Comparison of ENCODE assay signal across 8 cellular contexts in the genomic region with DNA sequence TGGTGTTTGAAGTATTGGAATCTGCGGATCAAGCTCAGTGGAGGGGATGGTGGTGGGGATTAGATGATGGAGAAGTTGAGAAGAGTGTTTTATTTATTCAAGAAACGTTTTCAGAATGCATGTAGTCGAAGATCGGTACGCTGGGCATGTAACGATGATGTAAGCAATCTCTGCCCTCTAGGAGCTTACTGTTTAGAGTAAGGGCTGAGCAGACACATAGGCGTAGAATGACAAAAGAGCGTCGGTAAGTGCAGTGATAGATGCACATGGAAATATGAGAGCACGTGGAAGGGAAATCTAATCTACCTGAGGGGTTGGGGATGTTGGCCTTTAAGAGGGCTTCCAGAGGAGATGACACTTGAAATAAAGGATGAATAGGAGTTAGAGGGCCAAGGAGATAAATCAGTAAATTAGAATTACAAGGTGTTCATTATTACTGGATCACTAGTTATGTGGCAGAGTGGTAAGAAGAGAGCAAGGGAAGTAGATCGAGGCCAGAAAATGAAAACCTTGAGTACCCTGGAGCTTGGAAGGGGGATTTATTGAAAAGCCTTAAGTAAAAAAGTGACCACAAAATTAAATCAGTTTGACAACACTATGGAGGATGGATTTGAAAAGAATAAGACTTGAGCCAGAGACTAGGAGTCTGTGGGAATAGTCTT. TPM values are rescaled to one million over a fixed set of nuclear protein-coding genes. Genes with fewer than 3 reads are reported as not detected.
DNase-seq lines count a peak whose midpoint lies in the region; ATAC-seq and TF ChIP-seq lines count a peak whose summit lies in the region.

No MANE protein-coding gene starts in this region.

- no peaks in the 10 kb centered on the region for H3K9me3 Mint-ChIP-seq in activated CD4-positive, alpha-beta T cell treated with anti-CD3 and anti-CD28 coated beads for 36 hours (ENCODE audit: low read depth)
- H3K9me3 Mint-ChIP-seq in activated CD4-positive, alpha-beta T cell treated with anti-CD3 and anti-CD28 coated beads, Interleukin-2, amount 10 ng/mL, durations not matched to agents 24 days and 14 days = no peaks in the 10 kb centered on the region

- H3K4me3 ChIP-seq in coronary artery = peak overlapping the region; percentile 89
- peak overlapping the region; percentile 77 for H3K4me3 ChIP-seq in mononuclear cell (ENCODE audit: low read length)

- no peaks in the 10 kb centered on the region for H3K9me3 ChIP-seq in mononuclear cell (ENCODE audit: low read depth, low read length)

- no peak overlapping the region for H3K4me3 Mint-ChIP-seq in activated CD4-positive, alpha-beta T cell treated with anti-CD3 and anti-CD28 coated beads for 36 hours
- H3K4me3 Mint-ChIP-seq in activated CD4-positive, alpha-beta T cell treated with anti-CD3 and anti-CD28 coated beads, Interleukin-2, amount 10 ng/mL, durations not matched to agents 24 days and 14 days = no peak overlapping the region

- POLR2A ChIA-PET in activated CD4-positive, alpha-beta T cell treated with anti-CD3 and anti-CD28 coated beads for 36 hours (lab: Charles Lee) = interaction anchor here (0.6 to 1.5 kb wide), 5 partner anchors 8 to 353 kb away, joined by 3 to 4 read pairs (median 3); a partner anchor contains a TSS

- no peak overlapping the region for H3K27ac Mint-ChIP-seq in activated CD4-positive, alpha-beta T cell treated with anti-CD3 and anti-CD28 coated beads for 36 hours
- H3K27ac Mint-ChIP-seq in activated CD4-positive, alpha-beta T cell treated with anti-CD3 and anti-CD28 coated beads, Interleukin-2, amount 10 ng/mL, durations not matched to agents 24 days and 14 days = no peak overlapping the region

- H3K4me1 ChIP-seq in mononuclear cell (ENCODE audit: insufficient read depth, low read length) = peaks cover 13% of the 10 kb centered on the region

- peaks cover 12% of the 10 kb centered on the region for H3K4me1 Mint-ChIP-seq in activated CD4-positive, alpha-beta T cell treated with anti-CD3 and anti-CD28 coated beads for 36 hours
- H3K4me1 Mint-ChIP-seq in activated CD4-positive, alpha-beta T cell treated with anti-CD3 and anti-CD28 coated beads, Interleukin-2, amount 10 ng/mL, durations not matched to agents 24 days and 14 days = peaks cover 7% of the 10 kb centered on the region

- no peak for DNase-seq in activated CD4-positive, alpha-beta T cell treated with anti-CD3 and anti-CD28 coated beads for 36 hours
- DNase-seq in activated CD4-positive, alpha-beta T cell treated with anti-CD3 and anti-CD28 coated beads, Interleukin-2, amount 10 ng/mL, durations not matched to agents 24 days and 14 days = no peak
- DNase-seq in NCI-H526 treated with DMSO at 0.1 percent for 48 hours (lab: John Stamatoyannopoulos, UW) (peak; percentile 66), coronary artery (ENCODE audit: low spot score) (no peak), AML-193 (lab: John Stamatoyannopoulos, UW) (no peak), NCI-H446 (lab: John Stamatoyannopoulos, UW) (no peak)

- H3K27ac ChIP-seq in coronary artery = peak overlapping the region; percentile 76 to 87

- no peaks in the 10 kb centered on the region for H3K27me3 ChIP-seq in mononuclear cell (ENCODE audit: insufficient read depth, low read length)

- no peak for TF ChIP-seq CTCF in coronary artery (IDR thresholded peaks at IDR 0.05)

- peak; percentile 51 for ATAC-seq in activated CD4-positive, alpha-beta T cell treated with anti-CD3 and anti-CD28 coated beads for 36 hours
- peak; percentile 27 for ATAC-seq in HG02852 (IDR thresholded peaks at IDR 0.05; ENCODE audit: unreplicated experiment)

- CTCF ChIA-PET in activated CD4-positive, alpha-beta T cell treated with anti-CD3 and anti-CD28 coated beads for 36 hours (lab: Charles Lee) = interaction anchor here (0.7 to 5.6 kb wide), 12 partner anchors 10 to 675 kb away, joined by 3 to 50 read pairs (median 6); a partner anchor contains a TSS

- intact Hi-C loops in activated CD4-positive, alpha-beta T cell treated with anti-CD3 and anti-CD28 coated beads for 36 hours (cut with DNase I, micrococcal nuclease) = loop anchor here (1.0 to 10.0 kb wide), 7 partner anchors 13 to 1278 kb away; a partner anchor contains a TSS
- intact Hi-C loops in activated CD4-positive, alpha-beta T cell treated with anti-CD3 and anti-CD28 coated beads, Interleukin-2, amount 10 ng/mL, durations not matched to agents 24 days and 14 days (cut with micrococcal nuclease) = loop anchor here (1.0 to 10.0 kb wide), 4 partner anchors 31 to 832 kb away; a partner anchor contains a TSS

- H3K36me3 Mint-ChIP-seq in activated CD4-positive, alpha-beta T cell treated with anti-CD3 and anti-CD28 coated beads for 36 hours (ENCODE audit: low read depth) = no peaks in the 10 kb centered on the region
- no peaks in the 10 kb centered on the region for H3K36me3 Mint-ChIP-seq in activated CD4-positive, alpha-beta T cell treated with anti-CD3 and anti-CD28 coated beads, Interleukin-2, amount 10 ng/mL, durations not matched to agents 24 days and 14 days (ENCODE audit: low read depth)

- H3K27me3 Mint-ChIP-seq in activated CD4-positive, alpha-beta T cell treated with anti-CD3 and anti-CD28 coated beads for 36 hours = no peaks in the 10 kb centered on the region
- H3K27me3 Mint-ChIP-seq in activated CD4-positive, alpha-beta T cell treated with anti-CD3 and anti-CD28 coated beads, Interleukin-2, amount 10 ng/mL, durations not matched to agents 24 days and 14 days = no peaks in the 10 kb centered on the region

RNA-seq across cellular contexts. Expression of a gene that starts 0.7 kb away (rescaled TPM):
- 10 to 100 TPM; 33.4 to 40.5 TPM for total RNA-seq in activated CD4-positive, alpha-beta T cell treated with anti-CD3 and anti-CD28 coated beads for 36 hours
- 33.6 and 34.4 TPM in 2 replicates for total RNA-seq in activated CD4-positive, alpha-beta T cell treated with anti-CD3 and anti-CD28 coated beads, Interleukin-2, amount 10 ng/mL, durations not matched to agents 24 days and 14 days
- total RNA-seq in mononuclear cell = 35.2 TPM

RNA-seq across cellular contexts. Expression of a gene that starts 30.5 kb away (rescaled TPM):
- total RNA-seq in activated CD4-positive, alpha-beta T cell treated with anti-CD3 and anti-CD28 coated beads for 36 hours = 1 to 10 TPM; 5.4 to 8.1 TPM
- 8.5 and 8.9 TPM in 2 replicates for total RNA-seq in activated CD4-positive, alpha-beta T cell treated with anti-CD3 and anti-CD28 coated beads, Interleukin-2, amount 10 ng/mL, durations not matched to agents 24 days and 14 days
- 22.5 TPM for total RNA-seq in mononuclear cell
